In genomic region chr2:1713839-1714236, GRCh38 we compare ENCODE assay signal across 2 cellular contexts.
TF ChIP-seq lines count a peak whose summit lies in the region.

No MANE protein-coding gene starts in this region.

TF ChIP-seq in SK-N-SH, 30 proteins besides CTCF, POLR2A, EP300 and RAD21 (continued from another document):
- TF ChIP-seq MAX (IDR thresholded peaks at IDR 0.05; ENCODE audit: low read depth) (no peak), GATA2 (CRISPR knock-in tag; IDR thresholded peaks at IDR 0.05) (no peak), NRF1 (IDR thresholded peaks at IDR 0.05; ENCODE audit: low read depth, low read length) (no peak), FOSL2 (IDR thresholded peaks at IDR 0.05; ENCODE audit: borderline replicate concordance, low read depth) (no peak), POLR2AphosphoS5 (IDR thresholded peaks at IDR 0.05; ENCODE audit: low read depth, low read length) (no peak), TAF1 (IDR thresholded peaks at IDR 0.05; ENCODE audit: borderline replicate concordance, low read depth, low read length) (no peak), JUND (IDR thresholded peaks at IDR 0.05) (no peak)
- TF ChIP-seq, protein P1, sequence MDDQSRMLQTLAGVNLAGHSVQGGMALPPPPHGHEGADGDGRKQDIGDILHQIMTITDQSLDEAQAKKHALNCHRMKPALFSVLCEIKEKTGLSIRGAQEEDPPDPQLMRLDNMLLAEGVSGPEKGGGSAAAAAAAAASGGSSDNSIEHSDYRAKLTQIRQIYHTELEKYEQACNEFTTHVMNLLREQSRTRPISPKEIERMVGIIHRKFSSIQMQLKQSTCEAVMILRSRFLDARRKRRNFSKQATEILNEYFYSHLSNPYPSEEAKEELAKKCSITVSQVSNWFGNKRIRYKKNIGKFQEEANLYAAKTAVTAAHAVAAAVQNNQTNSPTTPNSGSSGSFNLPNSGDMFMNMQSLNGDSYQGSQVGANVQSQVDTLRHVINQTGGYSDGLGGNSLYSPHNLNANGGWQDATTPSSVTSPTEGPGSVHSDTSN (IDR thresholded peaks at IDR 0.05), result no peak

TF ChIP-seq in SK-N-SH treated with all-trans-retinoic acid at 6 μM for 48 hours, 23 proteins besides CTCF, POLR2A, EP300 and RAD21 (continued from another document):
- TF ChIP-seq PATZ1 (CRISPR knock-in tag; IDR thresholded peaks at IDR 0.05; ENCODE audit: borderline replicate concordance), result no peak
TF ChIP-seq in SK-N-SH treated with all-trans-retinoic acid at 6 μM for 48 hours: peak in this region for 0.
